In the genomic region with DNA sequence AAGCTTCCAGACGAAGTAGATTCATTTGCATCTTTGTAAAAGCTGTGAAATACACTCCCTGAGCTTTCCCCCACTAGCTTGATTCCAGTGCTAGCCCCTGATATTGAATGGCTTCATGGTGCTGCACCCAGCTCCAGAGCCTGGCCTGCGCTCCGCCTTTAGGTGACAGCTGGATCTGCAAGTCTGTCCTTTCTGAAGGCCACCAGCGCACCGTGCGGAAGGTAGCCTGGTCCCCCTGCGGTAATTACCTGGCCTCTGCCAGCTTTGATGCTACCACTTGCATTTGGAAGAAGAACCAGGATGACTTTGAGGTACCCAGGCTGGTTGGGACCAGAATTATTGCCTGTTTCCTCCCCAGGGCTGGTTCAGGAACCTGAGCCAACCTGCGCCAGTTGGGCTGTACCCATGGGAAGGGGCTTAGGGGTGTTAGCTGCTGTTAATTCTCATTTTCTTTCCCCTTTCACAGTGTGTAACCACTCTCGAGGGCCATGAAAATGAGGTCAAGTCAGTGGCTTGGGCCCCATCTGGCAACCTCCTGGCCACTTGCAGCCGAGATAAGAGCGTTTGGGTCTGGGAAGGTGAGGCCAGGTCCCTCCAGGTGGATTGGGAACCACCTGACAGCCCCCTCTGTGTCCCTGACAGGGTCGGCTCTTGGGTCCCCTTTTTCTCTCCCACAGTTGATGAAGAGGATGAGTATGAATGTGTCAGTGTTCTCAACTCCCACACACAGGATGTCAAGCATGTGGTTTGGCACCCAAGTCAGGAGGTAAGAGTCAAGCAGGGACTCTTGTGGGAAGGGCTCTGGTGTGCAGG, we compare ENCODE assay signal across 1 cellular context.
A peak's percentile ranks its signal among the peaks of the same experiment; 100 is the strongest.
TF ChIP-seq lines count a peak whose summit lies in the region.

No MANE protein-coding gene starts in this region.

TF ChIP-seq in K562, 482 proteins besides CTCF, POLR2A, EP300 and RAD21:
- TF ChIP-seq NFE2L1 (tag; IDR thresholded peaks at IDR 0.05; ENCODE audit: borderline replicate concordance, low read depth) (no peak), ZNF785 (CRISPR knock-in tag; IDR thresholded peaks at IDR 0.05) (no peak), SIRT6 (IDR thresholded peaks at IDR 0.05; ENCODE audit: low read depth, low read length) (no peak), ZNF263 (CRISPR knock-in tag; IDR thresholded peaks at IDR 0.05; ENCODE audit: borderline replicate concordance) (no peak), FOS (IDR thresholded peaks at IDR 0.05; ENCODE audit: extremely low read depth, insufficient read length) (no peak), NR2C1 (IDR thresholded peaks at IDR 0.05) (no peak), NR2C1 (tag; IDR thresholded peaks at IDR 0.05) (no peak), CXXC5 (CRISPR knock-in tag; IDR thresholded peaks at IDR 0.05) (no peak), CHCHD3 (CRISPR knock-in tag; IDR thresholded peaks at IDR 0.05) (no peak), ZNF282 (CRISPR knock-in tag; IDR thresholded peaks at IDR 0.05) (no peak), PHB (CRISPR knock-in tag; IDR thresholded peaks at IDR 0.05) (no peak), ELF2 (CRISPR knock-in tag; IDR thresholded peaks at IDR 0.05) (no peak), FOXK2 (conservative IDR thresholded peaks at IDR 0.05 in 1 of 2, IDR thresholded peaks at IDR 0.05 in 1 of 2; ENCODE audit: low read depth in 2 of 2) (no peak), ZNF24 (IDR thresholded peaks at IDR 0.05) (no peak), FOXA3 (CRISPR knock-in tag; conservative IDR thresholded peaks at IDR 0.05 in 1 of 2, IDR thresholded peaks at IDR 0.05 in 1 of 2) (peak in 1 of 2 experiments; percentile 60; a peak in 1 of 4 replicates), TOE1 (IDR thresholded peaks at IDR 0.05; ENCODE audit: borderline replicate concordance) (no peak), TOE1 (CRISPR knock-in tag; IDR thresholded peaks at IDR 0.05; ENCODE audit: borderline replicate concordance, low read depth) (0 out of 2 replicates have a peak, but pooled peaks have one; percentile 55)
- TF ChIP-seq, protein P1, sequence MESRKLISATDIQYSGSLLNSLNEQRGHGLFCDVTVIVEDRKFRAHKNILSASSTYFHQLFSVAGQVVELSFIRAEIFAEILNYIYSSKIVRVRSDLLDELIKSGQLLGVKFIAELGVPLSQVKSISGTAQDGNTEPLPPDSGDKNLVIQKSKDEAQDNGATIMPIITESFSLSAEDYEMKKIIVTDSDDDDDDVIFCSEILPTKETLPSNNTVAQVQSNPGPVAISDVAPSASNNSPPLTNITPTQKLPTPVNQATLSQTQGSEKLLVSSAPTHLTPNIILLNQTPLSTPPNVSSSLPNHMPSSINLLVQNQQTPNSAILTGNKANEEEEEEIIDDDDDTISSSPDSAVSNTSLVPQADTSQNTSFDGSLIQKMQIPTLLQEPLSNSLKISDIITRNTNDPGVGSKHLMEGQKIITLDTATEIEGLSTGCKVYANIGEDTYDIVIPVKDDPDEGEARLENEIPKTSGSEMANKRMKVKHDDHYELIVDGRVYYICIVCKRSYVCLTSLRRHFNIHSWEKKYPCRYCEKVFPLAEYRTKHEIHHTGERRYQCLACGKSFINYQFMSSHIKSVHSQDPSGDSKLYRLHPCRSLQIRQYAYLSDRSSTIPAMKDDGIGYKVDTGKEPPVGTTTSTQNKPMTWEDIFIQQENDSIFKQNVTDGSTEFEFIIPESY (CRISPR knock-in tag; IDR thresholded peaks at IDR 0.05) = peak; percentile 45; the same call in 1 of the 2 replicates
- TF ChIP-seq, protein P2, sequence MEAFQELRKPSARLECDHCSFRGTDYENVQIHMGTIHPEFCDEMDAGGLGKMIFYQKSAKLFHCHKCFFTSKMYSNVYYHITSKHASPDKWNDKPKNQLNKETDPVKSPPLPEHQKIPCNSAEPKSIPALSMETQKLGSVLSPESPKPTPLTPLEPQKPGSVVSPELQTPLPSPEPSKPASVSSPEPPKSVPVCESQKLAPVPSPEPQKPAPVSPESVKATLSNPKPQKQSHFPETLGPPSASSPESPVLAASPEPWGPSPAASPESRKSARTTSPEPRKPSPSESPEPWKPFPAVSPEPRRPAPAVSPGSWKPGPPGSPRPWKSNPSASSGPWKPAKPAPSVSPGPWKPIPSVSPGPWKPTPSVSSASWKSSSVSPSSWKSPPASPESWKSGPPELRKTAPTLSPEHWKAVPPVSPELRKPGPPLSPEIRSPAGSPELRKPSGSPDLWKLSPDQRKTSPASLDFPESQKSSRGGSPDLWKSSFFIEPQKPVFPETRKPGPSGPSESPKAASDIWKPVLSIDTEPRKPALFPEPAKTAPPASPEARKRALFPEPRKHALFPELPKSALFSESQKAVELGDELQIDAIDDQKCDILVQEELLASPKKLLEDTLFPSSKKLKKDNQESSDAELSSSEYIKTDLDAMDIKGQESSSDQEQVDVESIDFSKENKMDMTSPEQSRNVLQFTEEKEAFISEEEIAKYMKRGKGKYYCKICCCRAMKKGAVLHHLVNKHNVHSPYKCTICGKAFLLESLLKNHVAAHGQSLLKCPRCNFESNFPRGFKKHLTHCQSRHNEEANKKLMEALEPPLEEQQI (IDR thresholded peaks at IDR 0.05) = no peak
- TF ChIP-seq, protein P3, sequence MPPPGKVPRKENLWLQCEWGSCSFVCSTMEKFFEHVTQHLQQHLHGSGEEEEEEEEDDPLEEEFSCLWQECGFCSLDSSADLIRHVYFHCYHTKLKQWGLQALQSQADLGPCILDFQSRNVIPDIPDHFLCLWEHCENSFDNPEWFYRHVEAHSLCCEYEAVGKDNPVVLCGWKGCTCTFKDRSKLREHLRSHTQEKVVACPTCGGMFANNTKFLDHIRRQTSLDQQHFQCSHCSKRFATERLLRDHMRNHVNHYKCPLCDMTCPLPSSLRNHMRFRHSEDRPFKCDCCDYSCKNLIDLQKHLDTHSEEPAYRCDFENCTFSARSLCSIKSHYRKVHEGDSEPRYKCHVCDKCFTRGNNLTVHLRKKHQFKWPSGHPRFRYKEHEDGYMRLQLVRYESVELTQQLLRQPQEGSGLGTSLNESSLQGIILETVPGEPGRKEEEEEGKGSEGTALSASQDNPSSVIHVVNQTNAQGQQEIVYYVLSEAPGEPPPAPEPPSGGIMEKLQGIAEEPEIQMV (tag; conservative IDR thresholded peaks at IDR 0.05; ENCODE audit: low read depth) = no peak
- TF ChIP-seq, protein P4, sequence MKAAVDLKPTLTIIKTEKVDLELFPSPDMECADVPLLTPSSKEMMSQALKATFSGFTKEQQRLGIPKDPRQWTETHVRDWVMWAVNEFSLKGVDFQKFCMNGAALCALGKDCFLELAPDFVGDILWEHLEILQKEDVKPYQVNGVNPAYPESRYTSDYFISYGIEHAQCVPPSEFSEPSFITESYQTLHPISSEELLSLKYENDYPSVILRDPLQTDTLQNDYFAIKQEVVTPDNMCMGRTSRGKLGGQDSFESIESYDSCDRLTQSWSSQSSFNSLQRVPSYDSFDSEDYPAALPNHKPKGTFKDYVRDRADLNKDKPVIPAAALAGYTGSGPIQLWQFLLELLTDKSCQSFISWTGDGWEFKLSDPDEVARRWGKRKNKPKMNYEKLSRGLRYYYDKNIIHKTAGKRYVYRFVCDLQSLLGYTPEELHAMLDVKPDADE (conservative IDR thresholded peaks at IDR 0.05; ENCODE audit: control insufficient read depth, low read depth, low read length) = 0 out of 2 replicates have a peak, but pooled peaks have one; percentile 37
